ENCODE assay signal across 24 cellular contexts in the genomic region with DNA sequence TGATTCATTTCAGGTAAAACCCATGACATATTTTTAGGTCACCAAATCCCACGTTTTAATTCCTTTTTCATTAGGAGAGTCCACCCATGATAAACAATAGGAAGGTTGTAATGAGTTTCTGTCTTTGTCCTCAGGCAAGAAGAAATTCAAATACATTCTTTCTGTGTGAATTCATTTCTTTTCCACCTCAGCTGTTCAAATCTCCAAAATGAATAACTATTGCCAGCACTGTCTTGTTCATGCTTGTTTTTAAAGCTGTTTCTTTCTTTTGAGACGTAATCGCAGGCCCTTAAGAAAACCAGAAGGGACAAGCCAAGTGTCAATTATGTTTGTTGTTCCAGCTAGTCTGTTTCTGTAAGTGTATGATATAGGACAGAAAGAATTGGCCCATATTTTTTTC. TPM values are rescaled to one million over a fixed set of nuclear protein-coding genes. Genes with fewer than 3 reads are reported as not detected.
"Had no signal": no experiment of that assay in that cellular context is flagged by ENCODE, and none has a peak within 500 bp of the region (broad histone marks: within the 10 kb centered on the region; RNA-seq: fewer than 3 reads in every experiment).

No MANE protein-coding gene starts in this region.

- H3K4me1 Mint-ChIP-seq: nephron progenitor cell; stimulated activated naive CD8-positive, alpha-beta T cell treated with anti-CD3 and anti-CD28 coated beads, Interleukin-15, amount 100 ng/mL, for 72 hours had no signal

- ATAC-seq: right lobe of liver; SK-N-SH treated with all-trans-retinoic acid at 6 μM for 48 hours; stimulated activated naive CD8-positive, alpha-beta T cell treated with anti-CD3 and anti-CD28 coated beads, Interleukin-15, amount 100 ng/mL, for 72 hours had no signal

- H3K9me3 ChIP-seq: colonic mucosa, right lobe of liver, spleen, thoracic aorta had no signal

- H3K36me3 ChIP-seq: colonic mucosa, right lobe of liver, spleen, thoracic aorta, WERI-Rb-1 had no signal

- DNase-seq: activated CD4-positive, alpha-beta T cell treated with anti-CD3 and anti-CD28 coated beads, Interleukin-2, amount 50 U/mL, for 48 hours; activated naive CD4-positive, alpha-beta T cell treated with anti-CD3 and anti-CD28 coated beads for 36 hours; activated T-cell treated with anti-CD3 and anti-CD28 coated beads, Interleukin-2, amount 50 U/mL, for 1 hour; central memory CD4-positive, alpha-beta T cell; colonic mucosa; effector CD4-positive, alpha-beta T cell; hypothalamus; kidney glomerular epithelial cell; mesendoderm; nephron progenitor cell; right lobe of liver; spleen; stimulated activated naive CD8-positive, alpha-beta T cell treated with anti-CD3 and anti-CD28 coated beads, Interleukin-15, amount 100 ng/mL, for 72 hours; WERI-Rb-1 had no signal

- H3K27me3 ChIP-seq: colonic mucosa, right lobe of liver had no signal

- FAIRE-seq: endothelial cell of umbilical vein had no signal

- H3K9me3 Mint-ChIP-seq: activated naive CD4-positive, alpha-beta T cell treated with anti-CD3 and anti-CD28 coated beads for 36 hours; activated T-helper 2 cell treated with anti-CD3 and anti-CD28 coated beads, Interferon-gamma antibody, Interleukin-2, Interleukin-4, amounts not matched to agents 10 μg/mL and 5 μg/mL and 100 μg/mL, durations not matched to agents 14 hours and 24 hours and 36 hours; stimulated activated naive CD8-positive, alpha-beta T cell treated with anti-CD3 and anti-CD28 coated beads, Interleukin-15, amount 100 ng/mL, for 72 hours had no signal

- H3K27ac Mint-ChIP-seq: activated naive CD4-positive, alpha-beta T cell treated with anti-CD3 and anti-CD28 coated beads for 36 hours; activated T-helper 2 cell treated with anti-CD3 and anti-CD28 coated beads, Interferon-gamma antibody, Interleukin-2, Interleukin-4, amounts not matched to agents 10 μg/mL and 5 μg/mL and 100 μg/mL, durations not matched to agents 14 hours and 24 hours and 36 hours; nephron progenitor cell had no signal

- H3K4me3 Mint-ChIP-seq: activated naive CD4-positive, alpha-beta T cell treated with anti-CD3 and anti-CD28 coated beads for 36 hours; nephron progenitor cell; stimulated activated naive CD8-positive, alpha-beta T cell treated with anti-CD3 and anti-CD28 coated beads, Interleukin-15, amount 100 ng/mL, for 72 hours had no signal

- H3K27ac ChIP-seq: colonic mucosa, right lobe of liver, thoracic aorta, WERI-Rb-1 had no signal

- H3K4me1 ChIP-seq: colonic mucosa, right lobe of liver, spleen had no signal

- H3K4me3 ChIP-seq: colonic mucosa, right lobe of liver, spleen, thoracic aorta had no signal

RNA-seq across cellular contexts. Expression of a gene that starts 20.3 kb away (rescaled TPM):
- total RNA-seq: activated naive CD4-positive, alpha-beta T cell treated with anti-CD3 and anti-CD28 coated beads for 36 hours; activated T-helper 2 cell treated with anti-CD3 and anti-CD28 coated beads, Interferon-gamma antibody, Interleukin-2, Interleukin-4, amounts not matched to agents 10 μg/mL and 5 μg/mL and 100 μg/mL, durations not matched to agents 14 hours and 24 hours and 36 hours; endothelial cell of umbilical vein; glomerular endothelial cell; liver; osteoblast; pulmonary artery endothelial cell; T-helper 1 cell treated with Interleukin-12 subunit alpha and Interleukin-12 subunit beta and Interleukin-4 antibody, amounts not matched to agents 30 ng/mL and 1 ng/mL, for 36 hours; thoracic aorta; urinary bladder had no signal
- polyA plus RNA-seq: endothelial cell of umbilical vein, liver, spleen had no signal

RNA-seq across cellular contexts. Expression of a gene that starts 39.4 kb away (rescaled TPM):
- total RNA-seq: activated naive CD4-positive, alpha-beta T cell treated with anti-CD3 and anti-CD28 coated beads for 36 hours; activated T-helper 2 cell treated with anti-CD3 and anti-CD28 coated beads, Interferon-gamma antibody, Interleukin-2, Interleukin-4, amounts not matched to agents 10 μg/mL and 5 μg/mL and 100 μg/mL, durations not matched to agents 14 hours and 24 hours and 36 hours; colonic mucosa; endothelial cell of umbilical vein; glomerular endothelial cell; pulmonary artery endothelial cell; T-helper 1 cell treated with Interleukin-12 subunit alpha and Interleukin-12 subunit beta and Interleukin-4 antibody, amounts not matched to agents 30 ng/mL and 1 ng/mL, for 36 hours; thoracic aorta had no signal
- polyA plus RNA-seq: endothelial cell of umbilical vein had no signal
